Comparison of ENCODE assay signal across 1 cellular context in genomic region chr5:59322058-59322457, GRCh38.
TF ChIP-seq lines count a peak whose summit lies in the region.

No MANE protein-coding gene starts in this region.

TF ChIP-seq in HEK293, 187 proteins besides CTCF, POLR2A, EP300 and RAD21 (continued from another document):
- TF ChIP-seq ZNF280C (tag by site-specific recombination; IDR thresholded peaks at IDR 0.05) (no peak), ZNF692 (tag by site-specific recombination; IDR thresholded peaks at IDR 0.05) (no peak), ZNF473 (tag by site-specific recombination; IDR thresholded peaks at IDR 0.05) (no peak), ZNF423 (tag by site-specific recombination; IDR thresholded peaks at IDR 0.05) (no peak), ZNF707 (tag by site-specific recombination; IDR thresholded peaks at IDR 0.05) (no peak), ZNF292 (tag by site-specific recombination; IDR thresholded peaks at IDR 0.05; ENCODE audit: borderline replicate concordance, low read depth) (no peak), SP3 (tag by site-specific recombination; IDR thresholded peaks at IDR 0.05) (no peak), ZNF175 (tag by site-specific recombination; IDR thresholded peaks at IDR 0.05) (no peak), PRDM10 (tag by site-specific recombination; IDR thresholded peaks at IDR 0.05) (no peak), ZNF76 (tag by site-specific recombination; IDR thresholded peaks at IDR 0.05; ENCODE audit: borderline replicate concordance, low read depth) (no peak), KLF7 (tag by site-specific recombination; IDR thresholded peaks at IDR 0.05; ENCODE audit: borderline replicate concordance) (no peak), ZNF629 (tag by site-specific recombination; IDR thresholded peaks at IDR 0.05) (no peak), ZNF768 (tag by site-specific recombination; IDR thresholded peaks at IDR 0.05) (no peak), FEZF1 (tag by site-specific recombination; IDR thresholded peaks at IDR 0.05) (peak; percentile 90), ZNF157 (tag by site-specific recombination; IDR thresholded peaks at IDR 0.05) (no peak), ZNF501 (tag by site-specific recombination; IDR thresholded peaks at IDR 0.05) (no peak)
- TF ChIP-seq, protein P1, sequence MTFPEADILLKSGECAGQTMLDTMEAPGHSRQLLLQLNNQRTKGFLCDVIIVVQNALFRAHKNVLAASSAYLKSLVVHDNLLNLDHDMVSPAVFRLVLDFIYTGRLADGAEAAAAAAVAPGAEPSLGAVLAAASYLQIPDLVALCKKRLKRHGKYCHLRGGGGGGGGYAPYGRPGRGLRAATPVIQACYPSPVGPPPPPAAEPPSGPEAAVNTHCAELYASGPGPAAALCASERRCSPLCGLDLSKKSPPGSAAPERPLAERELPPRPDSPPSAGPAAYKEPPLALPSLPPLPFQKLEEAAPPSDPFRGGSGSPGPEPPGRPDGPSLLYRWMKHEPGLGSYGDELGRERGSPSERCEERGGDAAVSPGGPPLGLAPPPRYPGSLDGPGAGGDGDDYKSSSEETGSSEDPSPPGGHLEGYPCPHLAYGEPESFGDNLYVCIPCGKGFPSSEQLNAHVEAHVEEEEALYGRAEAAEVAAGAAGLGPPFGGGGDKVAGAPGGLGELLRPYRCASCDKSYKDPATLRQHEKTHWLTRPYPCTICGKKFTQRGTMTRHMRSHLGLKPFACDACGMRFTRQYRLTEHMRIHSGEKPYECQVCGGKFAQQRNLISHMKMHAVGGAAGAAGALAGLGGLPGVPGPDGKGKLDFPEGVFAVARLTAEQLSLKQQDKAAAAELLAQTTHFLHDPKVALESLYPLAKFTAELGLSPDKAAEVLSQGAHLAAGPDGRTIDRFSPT (tag by site-specific recombination; IDR thresholded peaks at IDR 0.05), result no peak
- TF ChIP-seq, protein P2, sequence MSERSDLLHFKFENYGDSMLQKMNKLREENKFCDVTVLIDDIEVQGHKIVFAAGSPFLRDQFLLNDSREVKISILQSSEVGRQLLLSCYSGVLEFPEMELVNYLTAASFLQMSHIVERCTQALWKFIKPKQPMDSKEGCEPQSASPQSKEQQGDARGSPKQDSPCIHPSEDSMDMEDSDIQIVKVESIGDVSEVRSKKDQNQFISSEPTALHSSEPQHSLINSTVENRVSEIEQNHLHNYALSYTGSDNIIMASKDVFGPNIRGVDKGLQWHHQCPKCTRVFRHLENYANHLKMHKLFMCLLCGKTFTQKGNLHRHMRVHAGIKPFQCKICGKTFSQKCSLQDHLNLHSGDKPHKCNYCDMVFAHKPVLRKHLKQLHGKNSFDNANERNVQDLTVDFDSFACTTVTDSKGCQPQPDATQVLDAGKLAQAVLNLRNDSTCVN (tag by site-specific recombination; optimal IDR thresholded peaks at IDR 0.05), result no peak
